Comparison of ENCODE assay signal across 31 cellular contexts in the genomic region with DNA sequence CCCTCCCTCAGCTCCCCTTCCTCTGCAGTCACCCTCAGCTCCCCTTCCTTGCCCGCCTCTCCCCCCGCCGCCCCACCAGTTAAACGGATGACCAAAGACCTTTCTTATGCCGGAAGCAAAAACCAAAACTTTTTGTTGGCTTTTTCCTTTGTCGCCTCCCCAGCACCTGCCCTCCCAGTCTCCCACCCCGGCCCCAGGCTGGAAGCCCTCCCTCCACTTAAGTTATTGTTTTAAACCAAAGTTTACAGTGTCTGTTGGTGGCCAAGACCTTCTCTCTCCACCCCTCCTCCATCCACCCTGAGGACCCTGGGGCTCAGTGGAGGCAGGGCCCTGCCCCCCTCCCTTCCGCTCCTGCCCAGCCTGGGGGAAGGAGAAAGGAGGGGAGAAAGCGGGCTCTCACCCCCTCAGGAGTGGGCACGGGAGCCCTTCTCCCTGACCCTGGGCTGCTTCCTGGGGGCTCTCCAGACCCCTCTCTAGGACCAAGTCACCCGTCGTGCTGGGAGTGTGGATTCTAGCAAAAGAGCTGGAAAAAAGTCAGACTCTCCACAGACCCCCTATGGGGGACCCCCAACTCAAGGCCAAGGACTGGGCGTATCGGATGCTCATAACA. TPM values are rescaled to one million over a fixed set of nuclear protein-coding genes. Genes with fewer than 3 reads are reported as not detected.
DNase-seq lines count a peak whose midpoint lies in the region; ATAC-seq, FAIRE-seq and TF ChIP-seq lines count a peak whose summit lies in the region.
"Had no signal": no experiment of that assay in that cellular context is flagged by ENCODE, and none has a peak within 500 bp of the region (broad histone marks: within the 10 kb centered on the region; RNA-seq: fewer than 3 reads in every experiment).

No MANE protein-coding gene starts in this region.

- peaks cover 3% of the 10 kb centered on the region; the same call in 1 of the 2 replicates for H4K20me1 ChIP-seq in HepG2 (ENCODE audit: insufficient read depth, low read length)

- no peak overlapping the region for H3K9ac ChIP-seq in HepG2 (ENCODE audit: insufficient read depth, low read depth, low read length)

- no peak for TF ChIP-seq RAD21 in HepG2 (CRISPR knock-in tag; IDR thresholded peaks at IDR 0.05)

- no peaks in the 10 kb centered on the region for H3K9me3 Mint-ChIP-seq in stimulated activated naive CD8-positive, alpha-beta T cell treated with anti-CD3 and anti-CD28 coated beads, Interleukin-15, amount 100 ng/mL, for 72 hours
- no peaks in the 10 kb centered on the region for H3K9me3 Mint-ChIP-seq in immature natural killer cell
- H3K9me3 Mint-ChIP-seq: CD4-positive, alpha-beta memory T cell; dendritic cell treated with granulocyte-macrophage colony-stimulating factor and Interleukin-4, amounts not matched to agents 40 ng/mL and 50 ng/mL, for 4 days; stimulated activated naive CD8-positive, alpha-beta T cell treated with anti-CD3 and anti-CD28 coated beads, Interleukin-15, Interleukin-2, amounts not matched to agents 100 ng/mL and 50 ng/mL, for 24 hours; T-helper 1 cell treated with Interleukin-12 subunit alpha and Interleukin-12 subunit beta and Interleukin-4 antibody, amounts not matched to agents 30 μg/mL and 1 μg/mL, for 36 hours had no signal

- intact Hi-C loops in Panc1 (cut with micrococcal nuclease; ENCODE audit: unreplicated experiment) = loop anchor here (5.0 kb wide), 1 partner anchor 177 kb away; a partner anchor contains a TSS
- intact Hi-C loops in HepG2 (cut with micrococcal nuclease; ENCODE audit: unreplicated experiment) = loop anchor here (5.0 kb wide), 1 partner anchor 177 kb away; a partner anchor contains a TSS
- intact Hi-C loops in sciatic nerve (cut with DNase I) = loop anchor here (5.0 kb wide), 3 partner anchors 82 to 1777 kb away; no protein-coding TSS in a partner anchor

- peaks cover 0 to 10% (median 0%) of the 10 kb centered on the region in 3 donors for H3K36me3 Mint-ChIP-seq in immature natural killer cell

- DNase-seq in stimulated activated naive CD8-positive, alpha-beta T cell treated with anti-CD3 and anti-CD28 coated beads, Interleukin-15, amount 100 ng/mL, for 72 hours = no peak
- no peak for DNase-seq in stimulated activated naive CD8-positive, alpha-beta T cell treated with anti-CD3 and anti-CD28 coated beads, Interleukin-15, Interleukin-2, amounts not matched to agents 100 U/mL and 50 U/mL, for 24 hours
- DNase-seq in Panc1 (ENCODE audit: low read depth, low spot score) (no peak), HepG2 (ENCODE audit: low spot score) (no peak), immature natural killer cell (no peak), sciatic nerve (ENCODE audit: low spot score) (no peak), NCI-H1105 treated with DMSO at 0.1 percent for 48 hours (lab: John Stamatoyannopoulos, UW) (no peak), NCI-H2227 treated with DMSO at 0.1 percent for 48 hours (lab: John Stamatoyannopoulos, UW) (no peak)
- DNase-seq: activated CD4-positive, alpha-beta T cell treated with anti-CD3 and anti-CD28 coated beads, Interleukin-2, amount 50 U/mL, for 48 hours; activated gamma-delta T cell treated with Interleukin-2 at 50 U/mL for 16 hours; activated T-cell treated with anti-CD3 and anti-CD28 coated beads, Interleukin-2, amount 50 U/mL, for 48 hours; AML-193; CD4-positive, alpha-beta memory T cell; central memory CD4-positive, alpha-beta T cell; DMS153; midbrain; MM.1S; naive thymus-derived CD4-positive, alpha-beta T cell; NCI-H2029; NCI-H524 treated with DMSO at 0.1 percent for 48 hours; occipital lobe; Right ventricle myocardium superior had no signal

- peaks cover 6% of the 10 kb centered on the region for H3K4me1 Mint-ChIP-seq in stimulated activated naive CD8-positive, alpha-beta T cell treated with anti-CD3 and anti-CD28 coated beads, Interleukin-15, amount 100 ng/mL, for 72 hours
- H3K4me1 Mint-ChIP-seq in immature natural killer cell = peaks cover 6 to 10% of the 10 kb centered on the region in 2 donors

- peak; percentile 5 for ATAC-seq in stimulated activated naive CD8-positive, alpha-beta T cell treated with anti-CD3 and anti-CD28 coated beads, Interleukin-15, amount 100 ng/mL, for 72 hours
- no peak for ATAC-seq in stimulated activated naive CD8-positive, alpha-beta T cell treated with anti-CD3 and anti-CD28 coated beads, Interleukin-15, Interleukin-2, amounts not matched to agents 100 U/mL and 50 U/mL, for 24 hours
- no peak for ATAC-seq in Panc1
- no peak for ATAC-seq in HepG2
- ATAC-seq in sciatic nerve = no peak
- ATAC-seq: A549; activated CD4-positive, CD25-positive, alpha-beta regulatory T cell treated with anti-CD3 and anti-CD28 coated beads, Interleukin-2, amount 50 U/mL, for 24 hours; naive thymus-derived CD4-positive, alpha-beta T cell; SK-N-SH treated with all-trans-retinoic acid at 6 μM for 48 hours had no signal

- H3K9me3 ChIP-seq in Panc1 (ENCODE audit: control insufficient read depth, insufficient read depth, low read depth, low read length) (no peaks in the 10 kb centered on the region), HepG2 (ENCODE audit: low read length) (no peaks in the 10 kb centered on the region)
- H3K9me3 ChIP-seq: A549, vagina had no signal

- TF ChIP-seq POLR2A in HepG2 (IDR thresholded peaks at IDR 0.05; ENCODE audit: insufficient read depth in 1 of 2, low read depth in 2 of 2, low read length in 2 of 2) = no peak

- TSS peak; percentile 88 for BruUV-seq in Panc1 (replicated peaks; lab: Mats Ljungman, UMichigan)
- BruUV-seq in HepG2 (replicated peaks; lab: Mats Ljungman, UMichigan) = TSS peak; percentile 49

- H3K4me3 Mint-ChIP-seq in stimulated activated naive CD8-positive, alpha-beta T cell treated with anti-CD3 and anti-CD28 coated beads, Interleukin-15, amount 100 ng/mL, for 72 hours = no peak overlapping the region
- H3K4me3 Mint-ChIP-seq in immature natural killer cell = no peak overlapping the region
- H3K4me3 Mint-ChIP-seq: CD4-positive, alpha-beta memory T cell; dendritic cell treated with granulocyte-macrophage colony-stimulating factor and Interleukin-4, amounts not matched to agents 40 ng/mL and 50 ng/mL, for 4 days; naive thymus-derived CD4-positive, alpha-beta T cell; stimulated activated naive CD8-positive, alpha-beta T cell treated with anti-CD3 and anti-CD28 coated beads, Interleukin-15, Interleukin-2, amounts not matched to agents 100 ng/mL and 50 ng/mL, for 24 hours; T-helper 1 cell treated with Interleukin-12 subunit alpha and Interleukin-12 subunit beta and Interleukin-4 antibody, amounts not matched to agents 30 μg/mL and 1 μg/mL, for 36 hours had no signal

- TF ChIP-seq EP300 in HepG2 (IDR thresholded peaks at IDR 0.05; ENCODE audit: low read depth in 2 of 2, low read length in 2 of 2) (no peak), HepG2 (CRISPR knock-in tag; IDR thresholded peaks at IDR 0.05; ENCODE audit: borderline replicate concordance) (no peak)

- no peaks in the 10 kb centered on the region for H3K79me2 ChIP-seq in HepG2 (ENCODE audit: insufficient read depth, low read length)

- POLR2A ChIA-PET in Panc1 (lab: Charles Lee) = no interaction called here
- POLR2A ChIA-PET in HepG2 (lab: Yijun Ruan, JAX) = no interaction called here

- H3K4me2 ChIP-seq in HepG2 (ENCODE audit: low read depth, low read length) = no peak overlapping the region
- H3K4me2 ChIP-seq: A549 had no signal

- TF ChIP-seq CTCF in Panc1 (IDR thresholded peaks at IDR 0.05) = no peak
- no peak for TF ChIP-seq CTCF in HepG2 (CRISPR knock-in tag; IDR thresholded peaks at IDR 0.05)

- no peak overlapping the region for H2AFZ ChIP-seq in HepG2 (ENCODE audit: low read length)

- peaks cover 10% of the 10 kb centered on the region for H3K4me1 ChIP-seq in Panc1 (ENCODE audit: control insufficient read depth, insufficient read depth, low read length)
- peaks cover 7% of the 10 kb centered on the region for H3K4me1 ChIP-seq in HepG2 (ENCODE audit: insufficient read depth, low read length)

- H3K4me3 ChIP-seq in Panc1 (ENCODE audit: low read depth in 2 of 2, low read length in 2 of 2) = no peak overlapping the region
- H3K4me3 ChIP-seq in HepG2 (replicated peaks in 1 of 3; ENCODE audit: insufficient read depth in 1 of 3, low read depth in 2 of 3, low read length in 3 of 3) = no peak overlapping the region
- H3K4me3 ChIP-seq: A549, skin epidermis, vagina had no signal

- in situ Hi-C loops in Panc1 (cut with HindIII; ENCODE audit: low pct_unique_long_range_greater_than_20kb, low sequenced_read_pairs) (no loop called here), HepG2 (cut with HindIII; ENCODE audit: extremely low pct_ligation_motif_present, low pct_unique_long_range_greater_than_20kb) (loop anchor here (5.0 kb wide), 1 partner anchor 82 kb away; no protein-coding TSS in a partner anchor)

- 94% methylated on average over 14 of the region's 14 CpGs for WGBS in HepG2 (ENCODE audit: low lambda C conversion rate)

- H3K36me3 ChIP-seq in Panc1 (ENCODE audit: control insufficient read depth, insufficient read depth, low read length) (no peaks in the 10 kb centered on the region), HepG2 (replicated peaks in 1 of 2; ENCODE audit: control insufficient read depth in 1 of 2, insufficient read depth in 2 of 2, low read length in 2 of 2) (peaks cover 27 to 37% of the 10 kb centered on the region in 2 experiments)

- H3K27ac ChIP-seq in Panc1 (ENCODE audit: low read length) (no peak overlapping the region), HepG2 (ENCODE audit: extremely low read length, insufficient read depth, low read length) (no peak overlapping the region)
- H3K27ac ChIP-seq: A549, skin epidermis, vagina had no signal

- CTCF ChIA-PET in Panc1 (lab: Charles Lee) (interaction anchor here (1.4 kb wide), 1 partner anchor 231 kb away, joined by 3 read pairs; no protein-coding TSS in a partner anchor), HepG2 (lab: Yijun Ruan, JAX; ENCODE audit: low intra/inter-chr PET ratio, low total read pairs) (interaction anchor here (1.0 to 6.3 kb wide), 4 partner anchors 8 to 231 kb away, joined by 3 to 113 read pairs (median 20); no protein-coding TSS in a partner anchor)

- no peak overlapping the region for H3K27ac Mint-ChIP-seq in stimulated activated naive CD8-positive, alpha-beta T cell treated with anti-CD3 and anti-CD28 coated beads, Interleukin-15, amount 100 ng/mL, for 72 hours
- no peak overlapping the region for H3K27ac Mint-ChIP-seq in immature natural killer cell
- H3K27ac Mint-ChIP-seq: CD4-positive, alpha-beta memory T cell; dendritic cell treated with granulocyte-macrophage colony-stimulating factor and Interleukin-4, amounts not matched to agents 40 ng/mL and 50 ng/mL, for 4 days; naive thymus-derived CD4-positive, alpha-beta T cell; stimulated activated naive CD8-positive, alpha-beta T cell treated with anti-CD3 and anti-CD28 coated beads, Interleukin-15, Interleukin-2, amounts not matched to agents 100 ng/mL and 50 ng/mL, for 24 hours; T-helper 1 cell treated with Interleukin-12 subunit alpha and Interleukin-12 subunit beta and Interleukin-4 antibody, amounts not matched to agents 30 μg/mL and 1 μg/mL, for 36 hours had no signal

- H3K27me3 Mint-ChIP-seq in stimulated activated naive CD8-positive, alpha-beta T cell treated with anti-CD3 and anti-CD28 coated beads, Interleukin-15, amount 100 ng/mL, for 72 hours = peaks cover 19% of the 10 kb centered on the region
- H3K27me3 Mint-ChIP-seq in immature natural killer cell (ENCODE audit: low read depth in 3 of 3) = peaks cover 4 to 7% (median 6%) of the 10 kb centered on the region in 3 donors

- FAIRE-seq in HepG2 (lab: Jason Lieb, UNC) = no peak
- FAIRE-seq: A549, islet of Langerhans had no signal

- no peaks in the 10 kb centered on the region for H3K27me3 ChIP-seq in Panc1 (ENCODE audit: control insufficient read depth, insufficient read depth, low read length)
- H3K27me3 ChIP-seq in HepG2 (ENCODE audit: control insufficient read depth in 1 of 2, insufficient read depth in 2 of 2, low read length in 2 of 2) = peaks cover 0 to 6% of the 10 kb centered on the region in 2 experiments; a peak in 3 of 5 replicates
- H3K27me3 ChIP-seq: vagina had no signal

RNA-seq across cellular contexts. Expression of a gene that starts 38.3 kb away (rescaled TPM):
- 0.54 TPM for total RNA-seq in Panc1 (2021; ENCODE audit: unreplicated experiment)
- polyA plus RNA-seq in Panc1 (2012; ENCODE audit: insufficient read length) = 0.33 TPM
- not detected in 2 replicates for total RNA-seq in HepG2 (2016; rRNA removed; fragmentation: Illumina TruSeq; extraction: Trizol)
- total RNA-seq in HepG2 (2016; cell fraction: cytosol; rRNA removed; fragmentation: Illumina TruSeq; extraction: Trizol; ENCODE audit: low read depth) = not detected in 2 replicates
- not detected in 2 replicates for total RNA-seq in HepG2 (2016; cell fraction: insoluble cytoplasmic fraction; rRNA removed; fragmentation: Illumina TruSeq; extraction: Trizol)
- not detected in 2 replicates for total RNA-seq in HepG2 (2016; cell fraction: membrane; rRNA removed; fragmentation: Illumina TruSeq; extraction: Trizol)
- not detected in 2 replicates for total RNA-seq in HepG2 (2016; cell fraction: nucleus; rRNA removed; fragmentation: Illumina TruSeq; extraction: Trizol)
- polyA plus RNA-seq in HepG2 (2011; rRNA removed) = 0.28 and 0.30 TPM in 2 replicates
- 0.38 and 0.42 TPM in 2 replicates for polyA plus RNA-seq in HepG2 (2011; cell fraction: cytosol; rRNA removed)
- polyA plus RNA-seq in HepG2 (2011; cell fraction: nucleus; rRNA removed) = 0.23 and 0.29 TPM in 2 replicates
- 0.19 TPM in 1 of 2 replicates, not detected in the other for polyA plus RNA-seq in HepG2 (2012)
- 0.57 TPM in 1 of 2 replicates, not detected in the other for polyA plus RNA-seq in HepG2 (2016; cell fraction: cytosol; fragmentation: Illumina TruSeq; extraction: Trizol; ENCODE audit: low read depth)
- polyA plus RNA-seq in HepG2 (2016; cell fraction: insoluble cytoplasmic fraction; fragmentation: Illumina TruSeq; extraction: Trizol; ENCODE audit: low read depth) = not detected in 2 replicates
- polyA plus RNA-seq in HepG2 (2016; cell fraction: membrane; fragmentation: Illumina TruSeq; extraction: Trizol; ENCODE audit: low read depth) = not detected in 2 replicates
- not detected in 2 replicates for polyA plus RNA-seq in HepG2 (2016; cell fraction: nucleus; fragmentation: Illumina TruSeq; extraction: Trizol; ENCODE audit: insufficient read depth, low read depth)
- 0.18 TPM in 1 of 2 replicates, not detected in the other for polyA minus RNA-seq in HepG2 (2011; rRNA and poly(A)+ RNA removed; ENCODE audit: low replicate concordance)
- polyA minus RNA-seq in HepG2 (2011; cell fraction: cytosol; rRNA and poly(A)+ RNA removed) = not detected in 2 replicates
- not detected in 2 replicates for polyA minus RNA-seq in HepG2 (2011; cell fraction: nucleus; rRNA and poly(A)+ RNA removed)
- not detected for polyA plus RNA-seq in immature natural killer cell
- 15.2 TPM for total RNA-seq in sciatic nerve
- total RNA-seq: CD4-positive, alpha-beta memory T cell; naive thymus-derived CD4-positive, alpha-beta T cell had no signal
- polyA plus RNA-seq: CD4-positive, alpha-beta memory T cell; naive thymus-derived CD4-positive, alpha-beta T cell had no signal

RNA-seq across cellular contexts. Expression of a gene that starts 53.8 kb away (rescaled TPM):
- total RNA-seq in Panc1 (2021; ENCODE audit: unreplicated experiment) (30.4 TPM), HepG2 (2016; rRNA removed; fragmentation: Illumina TruSeq; extraction: Trizol) (11.0 TPM in 2 replicates), sciatic nerve (39.2 TPM)
- polyA plus RNA-seq in Panc1 (2012; ENCODE audit: insufficient read length) = 30.8 TPM
- total RNA-seq in HepG2 (2016; cell fraction: cytosol; rRNA removed; fragmentation: Illumina TruSeq; extraction: Trizol; ENCODE audit: low read depth) = 2.8 and 3.0 TPM in 2 replicates
- 9.5 and 11.3 TPM in 2 replicates for total RNA-seq in HepG2 (2016; cell fraction: insoluble cytoplasmic fraction; rRNA removed; fragmentation: Illumina TruSeq; extraction: Trizol)
- total RNA-seq in HepG2 (2016; cell fraction: membrane; rRNA removed; fragmentation: Illumina TruSeq; extraction: Trizol) = 15.4 and 15.8 TPM in 2 replicates
- total RNA-seq in HepG2 (2016; cell fraction: nucleus; rRNA removed; fragmentation: Illumina TruSeq; extraction: Trizol) = 14.9 TPM in 2 replicates
- polyA plus RNA-seq in HepG2 (2011; rRNA removed) (12.4 and 15.9 TPM in 2 replicates), immature natural killer cell (under 1 TPM; 0.10 to 0.73 (median 0.68) TPM)
- 6.6 and 10.1 TPM in 2 replicates for polyA plus RNA-seq in HepG2 (2011; cell fraction: cytosol; rRNA removed)
- 47.8 and 59.4 TPM in 2 replicates for polyA plus RNA-seq in HepG2 (2011; cell fraction: nucleus; rRNA removed)
- 53.6 and 69.1 TPM in 2 replicates for polyA plus RNA-seq in HepG2 (2012)
- 10.9 and 11.7 TPM in 2 replicates for polyA plus RNA-seq in HepG2 (2016; cell fraction: cytosol; fragmentation: Illumina TruSeq; extraction: Trizol; ENCODE audit: low read depth)
- polyA plus RNA-seq in HepG2 (2016; cell fraction: insoluble cytoplasmic fraction; fragmentation: Illumina TruSeq; extraction: Trizol; ENCODE audit: low read depth) = 37.6 and 56.8 TPM in 2 replicates
- polyA plus RNA-seq in HepG2 (2016; cell fraction: membrane; fragmentation: Illumina TruSeq; extraction: Trizol; ENCODE audit: low read depth) = 44.1 and 44.7 TPM in 2 replicates
- 75.1 and 80.7 TPM in 2 replicates for polyA plus RNA-seq in HepG2 (2016; cell fraction: nucleus; fragmentation: Illumina TruSeq; extraction: Trizol; ENCODE audit: insufficient read depth, low read depth)
- 3.3 and 26.4 TPM in 2 replicates for polyA minus RNA-seq in HepG2 (2011; rRNA and poly(A)+ RNA removed; ENCODE audit: low replicate concordance)
- polyA minus RNA-seq in HepG2 (2011; cell fraction: cytosol; rRNA and poly(A)+ RNA removed) = 29.5 and 30.0 TPM in 2 replicates
- polyA minus RNA-seq in HepG2 (2011; cell fraction: nucleus; rRNA and poly(A)+ RNA removed) = 15.2 and 15.5 TPM in 2 replicates

Comparison
In these comparisons a context has a peak if more than half of its experiments do, and no peak if none do; other contexts are left out.
1. RNA of a gene that starts 38.3 kb away (total RNA-seq): 15.2 TPM in sciatic nerve (single experiment); 0.54 TPM in Panc1 (single experiment) and not detected in HepG2; every median in the first group is over 10 times any median in the second.